24 cellular contexts compared by ENCODE assay signal in the genomic region with DNA sequence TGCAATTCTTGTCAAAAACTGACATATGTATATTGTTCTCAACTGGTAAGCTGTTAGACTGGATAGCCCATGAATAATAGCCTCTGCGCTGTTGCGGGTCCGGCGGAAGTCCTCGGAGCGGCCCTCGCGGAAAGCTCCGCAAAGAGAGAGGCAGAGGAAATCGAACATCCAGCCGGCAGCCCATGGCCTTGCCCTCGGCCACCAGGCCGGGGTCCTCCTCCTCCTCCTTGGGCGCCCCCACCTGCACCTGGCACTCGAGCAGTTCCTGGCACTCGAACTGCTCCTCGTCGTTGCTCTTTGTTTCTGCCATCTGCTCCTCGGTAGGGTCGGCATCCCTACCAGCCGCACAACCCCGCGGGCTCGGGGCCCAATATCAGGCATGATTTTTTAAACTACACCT.
"Had no signal": no experiment of that assay in that cellular context is flagged by ENCODE, and none has a peak within 500 bp of the region (broad histone marks: within the 10 kb centered on the region; RNA-seq: fewer than 3 reads in every experiment).

No MANE protein-coding gene starts in this region.

- H3K4me3 ChIP-seq: SK-N-MC had no signal

- DNase-seq: activated CD4-positive, alpha-beta memory T cell treated with anti-CD3 and anti-CD28 coated beads, Interleukin-2, amount 10 ng/mL, durations not matched to agents 7 days and 5 days; activated CD4-positive, alpha-beta T cell treated with anti-CD3 and anti-CD28 coated beads, Interleukin-2, amount 10 ng/mL, durations not matched to agents 7 days and 5 days; activated CD4-positive, CD25-positive, alpha-beta regulatory T cell; activated CD8-positive, alpha-beta memory T cell treated with anti-CD3 and anti-CD28 coated beads, Interleukin-2, amount 50 U/mL, for 48 hours; activated naive CD4-positive, alpha-beta T cell treated with Interleukin-2 at 50 U/mL for 16 hours; activated naive CD8-positive, alpha-beta T cell treated with anti-CD3 and anti-CD28 coated beads, Interleukin-2, amount 50 U/mL, for 24 hours; activated T-cell treated with anti-CD3 and anti-CD28 coated beads, Interleukin-2, amount 50 U/mL, for 1 hour; amniotic stem cell; Karpas-422; MM.1S; NCI-H1105; NCI-H1436; NCI-H1694 treated with DMSO at 0.1 percent for 48 hours; NCI-H2029 treated with DMSO at 0.1 percent for 48 hours; NCI-H345; NCI-H526 treated with DMSO at 0.1 percent for 48 hours; NCI-H82; NK-92 treated with Interleukin-12 subunit alpha and Interleukin-12 subunit beta, amount 100 ng/mL, for 24 hours; OCI-M1; RPMI8226; T-cell; T-helper 2 cell; T1000 had no signal

- H3K27ac ChIP-seq: SK-N-MC had no signal
